ENCODE assay signal across 1 cellular context in the genomic region with DNA sequence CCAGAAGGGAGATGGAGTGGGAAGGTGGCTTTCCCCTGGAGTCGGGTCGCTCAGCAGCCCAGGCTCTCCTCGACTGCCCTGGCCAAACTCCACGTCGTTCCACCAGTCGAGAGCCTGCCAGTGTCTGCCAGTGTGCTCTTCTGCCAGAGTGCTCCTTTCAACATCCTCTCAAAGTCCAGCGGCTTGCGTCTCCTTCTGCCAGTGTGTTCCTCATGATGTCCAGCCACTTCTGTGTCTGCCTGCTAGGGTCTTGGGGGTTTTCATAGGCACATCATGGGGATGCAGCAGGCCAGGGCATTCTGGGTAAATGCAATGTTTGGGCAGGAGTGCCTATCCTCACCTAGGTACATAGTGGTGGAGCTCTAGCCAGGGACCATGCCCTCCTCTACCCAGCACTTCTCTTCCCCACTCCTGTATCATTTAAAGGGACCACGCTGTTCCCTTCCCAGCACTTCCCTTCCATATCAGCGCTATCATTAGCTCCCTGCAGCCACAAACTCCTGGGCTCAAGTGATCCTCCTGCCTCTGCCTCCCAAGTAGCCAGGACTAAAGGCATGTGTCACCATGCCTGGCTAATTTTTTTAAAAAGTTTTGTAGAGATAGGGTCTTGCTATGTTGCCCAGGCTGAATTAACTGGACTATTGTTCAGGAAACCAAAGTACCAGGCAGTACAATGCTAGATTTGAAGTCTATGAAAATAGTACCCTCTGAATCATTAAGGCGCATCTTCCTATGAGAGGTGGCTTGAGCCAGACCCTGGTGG.
TF ChIP-seq lines count a peak whose summit lies in the region.

No MANE protein-coding gene starts in this region.

TF ChIP-seq in K562, 482 proteins besides CTCF, POLR2A, EP300 and RAD21 (continued from another document and continues in another):
- TF ChIP-seq, protein P1, sequence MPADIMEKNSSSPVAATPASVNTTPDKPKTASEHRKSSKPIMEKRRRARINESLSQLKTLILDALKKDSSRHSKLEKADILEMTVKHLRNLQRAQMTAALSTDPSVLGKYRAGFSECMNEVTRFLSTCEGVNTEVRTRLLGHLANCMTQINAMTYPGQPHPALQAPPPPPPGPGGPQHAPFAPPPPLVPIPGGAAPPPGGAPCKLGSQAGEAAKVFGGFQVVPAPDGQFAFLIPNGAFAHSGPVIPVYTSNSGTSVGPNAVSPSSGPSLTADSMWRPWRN (IDR thresholded peaks at IDR 0.05; ENCODE audit: low read depth): no peak
- TF ChIP-seq ZNF324 (CRISPR knock-in tag; IDR thresholded peaks at IDR 0.05): no peak
- no peak for TF ChIP-seq SRSF9 (IDR thresholded peaks at IDR 0.05; ENCODE audit: borderline replicate concordance, low read depth, low read length)
- 0 out of 2 replicates have a peak, but pooled peaks have one; percentile 16 for TF ChIP-seq IRF2 (CRISPR knock-in tag; IDR thresholded peaks at IDR 0.05)
- no peak for TF ChIP-seq THRAP3 (IDR thresholded peaks at IDR 0.05; ENCODE audit: borderline replicate concordance)
- no peak for TF ChIP-seq NFE2 (IDR thresholded peaks at IDR 0.05; ENCODE audit: low read depth)
- 0 out of 2 replicates have a peak, but pooled peaks have one; percentile 8 for TF ChIP-seq KDM2B (CRISPR knock-in tag; IDR thresholded peaks at IDR 0.05)
- TF ChIP-seq NR3C1 (CRISPR knock-in tag; IDR thresholded peaks at IDR 0.05): no peak
- peak; percentile 34 for TF ChIP-seq KDM5B (IDR thresholded peaks at IDR 0.05; ENCODE audit: insufficient replicate concordance, low read depth, low read length)
- TF ChIP-seq, protein P2, sequence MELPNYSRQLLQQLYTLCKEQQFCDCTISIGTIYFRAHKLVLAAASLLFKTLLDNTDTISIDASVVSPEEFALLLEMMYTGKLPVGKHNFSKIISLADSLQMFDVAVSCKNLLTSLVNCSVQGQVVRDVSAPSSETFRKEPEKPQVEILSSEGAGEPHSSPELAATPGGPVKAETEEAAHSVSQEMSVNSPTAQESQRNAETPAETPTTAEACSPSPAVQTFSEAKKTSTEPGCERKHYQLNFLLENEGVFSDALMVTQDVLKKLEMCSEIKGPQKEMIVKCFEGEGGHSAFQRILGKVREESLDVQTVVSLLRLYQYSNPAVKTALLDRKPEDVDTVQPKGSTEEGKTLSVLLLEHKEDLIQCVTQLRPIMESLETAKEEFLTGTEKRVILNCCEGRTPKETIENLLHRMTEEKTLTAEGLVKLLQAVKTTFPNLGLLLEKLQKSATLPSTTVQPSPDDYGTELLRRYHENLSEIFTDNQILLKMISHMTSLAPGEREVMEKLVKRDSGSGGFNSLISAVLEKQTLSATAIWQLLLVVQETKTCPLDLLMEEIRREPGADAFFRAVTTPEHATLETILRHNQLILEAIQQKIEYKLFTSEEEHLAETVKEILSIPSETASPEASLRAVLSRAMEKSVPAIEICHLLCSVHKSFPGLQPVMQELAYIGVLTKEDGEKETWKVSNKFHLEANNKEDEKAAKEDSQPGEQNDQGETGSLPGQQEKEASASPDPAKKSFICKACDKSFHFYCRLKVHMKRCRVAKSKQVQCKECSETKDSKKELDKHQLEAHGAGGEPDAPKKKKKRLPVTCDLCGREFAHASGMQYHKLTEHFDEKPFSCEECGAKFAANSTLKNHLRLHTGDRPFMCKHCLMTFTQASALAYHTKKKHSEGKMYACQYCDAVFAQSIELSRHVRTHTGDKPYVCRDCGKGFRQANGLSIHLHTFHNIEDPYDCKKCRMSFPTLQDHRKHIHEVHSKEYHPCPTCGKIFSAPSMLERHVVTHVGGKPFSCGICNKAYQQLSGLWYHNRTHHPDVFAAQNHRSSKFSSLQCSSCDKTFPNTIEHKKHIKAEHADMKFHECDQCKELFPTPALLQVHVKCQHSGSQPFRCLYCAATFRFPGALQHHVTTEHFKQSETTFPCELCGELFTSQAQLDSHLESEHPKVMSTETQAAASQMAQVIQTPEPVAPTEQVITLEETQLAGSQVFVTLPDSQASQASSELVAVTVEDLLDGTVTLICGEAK (IDR thresholded peaks at IDR 0.05): no peak
- TF ChIP-seq, protein P2 (CRISPR knock-in tag; IDR thresholded peaks at IDR 0.05): no peak
- TF ChIP-seq, protein P3, sequence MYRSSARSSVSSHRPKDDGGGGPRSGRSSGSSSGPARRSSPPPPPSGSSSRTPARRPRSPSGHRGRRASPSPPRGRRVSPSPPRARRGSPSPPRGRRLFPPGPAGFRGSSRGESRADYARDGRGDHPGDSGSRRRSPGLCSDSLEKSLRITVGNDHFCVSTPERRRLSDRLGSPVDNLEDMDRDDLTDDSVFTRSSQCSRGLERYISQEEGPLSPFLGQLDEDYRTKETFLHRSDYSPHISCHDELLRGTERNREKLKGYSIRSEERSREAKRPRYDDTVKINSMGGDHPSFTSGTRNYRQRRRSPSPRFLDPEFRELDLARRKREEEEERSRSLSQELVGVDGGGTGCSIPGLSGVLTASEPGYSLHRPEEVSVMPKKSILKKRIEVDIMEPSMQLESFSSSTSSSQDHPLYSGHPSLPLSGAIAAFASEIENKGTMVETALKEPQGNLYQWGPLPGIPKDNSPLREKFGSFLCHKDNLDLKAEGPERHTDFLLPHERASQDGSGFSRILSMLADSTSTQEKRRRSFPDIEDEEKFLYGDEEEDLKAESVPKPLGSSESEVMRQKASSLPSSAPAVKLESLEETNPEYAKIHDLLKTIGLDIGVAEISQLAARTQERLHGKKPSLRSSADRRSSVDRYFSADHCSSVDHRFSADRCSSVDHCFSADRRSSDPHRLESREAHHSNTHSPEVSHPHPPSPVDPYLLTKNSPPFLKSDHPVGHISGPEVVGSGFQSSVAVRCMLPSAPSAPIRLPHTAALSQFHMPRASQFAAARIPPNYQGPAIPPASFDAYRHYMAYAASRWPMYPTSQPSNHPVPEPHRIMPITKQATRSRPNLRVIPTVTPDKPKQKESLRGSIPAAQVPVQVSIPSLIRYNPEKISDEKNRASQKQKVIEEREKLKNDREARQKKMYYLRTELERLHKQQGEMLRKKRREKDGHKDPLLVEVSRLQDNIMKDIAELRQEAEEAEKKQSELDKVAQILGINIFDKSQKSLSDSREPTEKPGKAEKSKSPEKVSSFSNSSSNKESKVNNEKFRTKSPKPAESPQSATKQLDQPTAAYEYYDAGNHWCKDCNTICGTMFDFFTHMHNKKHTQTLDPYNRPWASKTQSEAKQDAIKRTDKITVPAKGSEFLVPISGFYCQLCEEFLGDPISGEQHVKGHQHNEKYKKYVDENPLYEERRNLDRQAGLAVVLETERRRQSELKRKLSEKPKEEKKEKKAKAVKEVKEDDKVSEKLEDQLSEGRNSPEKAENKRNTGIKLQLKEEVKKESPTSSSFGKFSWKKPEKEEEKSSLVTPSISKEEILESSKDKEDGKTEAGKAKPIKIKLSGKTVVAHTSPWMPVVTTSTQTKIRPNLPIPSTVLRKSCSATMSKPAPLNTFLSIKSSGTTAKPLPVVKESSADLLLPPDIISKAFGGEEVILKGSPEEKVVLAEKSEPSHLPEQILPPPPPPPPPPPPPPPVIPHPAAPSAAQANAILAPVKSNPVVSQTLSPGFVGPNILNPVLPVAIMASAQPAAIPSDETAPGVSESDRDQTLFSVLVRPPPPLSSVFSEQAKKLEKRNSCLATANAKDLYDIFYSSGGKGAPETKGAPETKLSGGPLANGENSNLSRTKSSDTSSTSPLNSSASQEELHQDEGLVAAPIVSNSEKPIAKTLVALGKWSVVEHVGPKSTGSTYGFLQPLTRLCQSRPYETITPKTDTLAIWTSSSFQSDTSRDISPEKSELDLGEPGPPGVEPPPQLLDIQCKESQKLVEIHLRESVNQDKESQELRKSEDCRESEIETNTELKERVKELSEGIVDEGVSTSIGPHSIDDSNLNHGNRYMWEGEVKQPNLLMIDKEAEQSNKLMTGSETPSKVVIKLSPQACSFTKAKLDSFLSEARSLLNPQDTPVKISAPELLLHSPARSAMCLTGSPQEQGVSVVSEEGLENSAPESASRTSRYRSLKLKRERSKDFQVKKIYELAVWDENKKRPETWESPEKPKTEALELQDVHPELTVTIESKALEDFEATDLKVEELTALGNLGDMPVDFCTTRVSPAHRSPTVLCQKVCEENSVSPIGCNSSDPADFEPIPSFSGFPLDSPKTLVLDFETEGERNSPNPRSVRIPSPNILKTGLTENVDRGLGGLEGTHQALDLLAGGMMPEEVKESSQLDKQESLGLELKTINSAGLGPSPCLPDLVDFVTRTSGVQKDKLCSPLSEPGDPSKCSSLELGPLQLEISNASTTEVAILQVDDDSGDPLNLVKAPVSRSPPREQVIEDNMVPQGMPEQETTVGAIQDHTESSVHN (IDR thresholded peaks at IDR 0.05; ENCODE audit: borderline replicate concordance in 1 of 2, low read depth in 1 of 2): no peak
- TF ChIP-seq HOXB6 (CRISPR knock-in tag; IDR thresholded peaks at IDR 0.05; ENCODE audit: borderline replicate concordance): no peak
- no peak for TF ChIP-seq KLF1 (tag; IDR thresholded peaks at IDR 0.05)
- TF ChIP-seq ZNF263 (CRISPR knock-in tag; IDR thresholded peaks at IDR 0.05; ENCODE audit: borderline replicate concordance): peak; percentile 68
- no peak for TF ChIP-seq YY1 (IDR thresholded peaks at IDR 0.05; ENCODE audit: borderline replicate concordance in 1 of 3, control insufficient read depth in 1 of 3, extremely low read depth in 1 of 3, insufficient read depth in 3 of 3, insufficient read length in 1 of 3, insufficient replicate concordance in 2 of 3, low read depth in 1 of 3, low read length in 2 of 3)
- TF ChIP-seq CEBPB (tag; IDR thresholded peaks at IDR 0.05): no peak
- no peak for TF ChIP-seq TCFL5 (CRISPR knock-in tag; conservative IDR thresholded peaks at IDR 0.05)
